Comparison of ENCODE assay signal across 8 cellular contexts in the genomic region with DNA sequence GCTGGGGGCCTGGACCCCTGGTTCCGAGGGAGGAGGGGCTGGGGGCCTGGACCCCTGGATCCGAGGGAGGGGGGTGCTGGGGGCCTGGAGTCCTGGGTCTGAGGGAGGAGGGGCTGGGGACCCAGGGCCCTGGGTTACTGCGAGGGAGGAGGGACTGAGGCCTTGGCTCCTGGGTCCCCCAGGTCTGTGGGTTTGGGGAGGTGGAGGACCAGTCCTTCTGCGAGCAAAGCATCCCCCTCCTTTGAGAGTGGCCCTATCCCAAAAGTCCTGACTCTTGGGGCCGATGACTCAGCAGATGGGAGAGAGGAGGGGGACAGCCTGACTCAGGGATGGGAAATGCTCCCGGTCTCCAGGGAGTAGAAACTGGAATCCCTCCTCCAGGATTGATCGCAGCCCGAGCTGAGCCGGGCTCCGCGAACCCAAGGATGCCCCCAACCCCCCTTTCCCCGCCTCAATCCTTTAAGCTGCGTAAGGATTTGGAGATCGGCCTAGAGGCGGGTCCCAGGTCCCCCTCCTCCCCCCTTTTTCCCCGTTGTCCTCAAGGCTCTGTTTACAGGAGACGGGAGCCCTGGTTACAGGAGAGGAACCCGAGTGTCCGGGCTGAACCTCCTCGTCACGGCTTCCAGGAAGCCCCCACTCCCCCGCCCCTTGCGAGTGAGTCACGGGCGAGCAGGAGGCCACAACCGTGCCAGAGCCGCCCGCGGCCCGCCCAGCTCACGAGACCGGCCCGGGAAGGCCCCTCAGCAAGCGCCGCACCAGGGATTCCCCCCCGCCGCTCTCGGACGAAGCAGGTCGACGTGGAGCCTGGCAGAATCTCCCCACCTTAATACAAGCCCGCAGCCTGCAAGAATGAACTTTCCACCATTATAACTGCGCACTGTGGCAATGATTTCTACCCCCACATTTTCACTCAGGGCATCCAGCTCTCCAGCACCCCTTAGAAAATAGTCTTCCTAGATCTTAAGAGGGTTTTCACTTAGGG. TPM values are rescaled to one million over a fixed set of nuclear protein-coding genes. Genes with fewer than 3 reads are reported as not detected.
DNase-seq lines count a peak whose midpoint lies in the region; FAIRE-seq and TF ChIP-seq lines count a peak whose summit lies in the region.

No MANE protein-coding gene starts in this region.

- H3K27ac ChIP-seq in substantia nigra (ENCODE audit: low read depth, low read length, poor library complexity, severe bottlenecking): peak overlapping the region; percentile 93

- CTCF ChIA-PET in activated naive CD4-positive, alpha-beta T cell treated with anti-CD3 and anti-CD28 coated beads for 36 hours (lab: Charles Lee): interaction anchor here (0.6 to 4.7 kb wide), 3 partner anchors 8 to 139 kb away, joined by 4 to 45 read pairs (median 4); a partner anchor contains a TSS

- peak overlapping the region; percentile 93 for H3K27ac Mint-ChIP-seq in activated naive CD4-positive, alpha-beta T cell treated with anti-CD3 and anti-CD28 coated beads for 36 hours

- H3K9me3 Mint-ChIP-seq in activated naive CD4-positive, alpha-beta T cell treated with anti-CD3 and anti-CD28 coated beads for 36 hours: no peaks in the 10 kb centered on the region

- TF ChIP-seq POLR2A in GM12891 (IDR thresholded peaks at IDR 0.05; ENCODE audit: low read depth, low read length): no peak

- no peaks in the 10 kb centered on the region for H3K27me3 Mint-ChIP-seq in activated naive CD4-positive, alpha-beta T cell treated with anti-CD3 and anti-CD28 coated beads for 36 hours (ENCODE audit: low read depth)

- DNase-seq in GM12891 (ENCODE audit: insufficient read length, low spot score): peak; percentile 57
- peak; percentile 98 for DNase-seq in HT-29 (ENCODE audit: low spot score)
- peak; percentile 57 for DNase-seq in SK-N-DZ (ENCODE audit: low spot score)
- DNase-seq in activated naive CD4-positive, alpha-beta T cell treated with anti-CD3 and anti-CD28 coated beads for 36 hours: peak; percentile 99
- DNase-seq in frontal cortex (ENCODE audit: low spot score in 2 of 2): peak; percentile 75 to 84
- peak; percentile 79 for DNase-seq in occipital lobe (lab: John Stamatoyannopoulos, UW)
- peak in 46 of 49 donors; percentile 19 to 92 (median 71) for DNase-seq in substantia nigra (lab: John Stamatoyannopoulos, UW)
- DNase-seq in cerebellar nuclear complex (lab: John Stamatoyannopoulos, UW): no peak

- H3K36me3 Mint-ChIP-seq in activated naive CD4-positive, alpha-beta T cell treated with anti-CD3 and anti-CD28 coated beads for 36 hours (ENCODE audit: low read depth): peaks cover 27% of the 10 kb centered on the region

- FAIRE-seq in GM12891 (lab: Jason Lieb, UNC): peak; percentile 51
- FAIRE-seq in frontal cortex (lab: Jason Lieb, UNC): no peak

- intact Hi-C loops in activated naive CD4-positive, alpha-beta T cell treated with anti-CD3 and anti-CD28 coated beads for 36 hours (cut with micrococcal nuclease): loop anchor here (2.0 to 10.0 kb wide), 3 partner anchors 553 to 1211 kb away; a partner anchor contains a TSS

- H3K4me3 Mint-ChIP-seq in activated naive CD4-positive, alpha-beta T cell treated with anti-CD3 and anti-CD28 coated beads for 36 hours: peak overlapping the region; percentile 84

- H3K4me1 Mint-ChIP-seq in activated naive CD4-positive, alpha-beta T cell treated with anti-CD3 and anti-CD28 coated beads for 36 hours (ENCODE audit: low read depth): peaks cover 60% of the 10 kb centered on the region

TF ChIP-seq in GM12891, 5 proteins besides CTCF, POLR2A, EP300 and RAD21:
- peak; percentile 29; the same call in 1 of the 2 replicates for TF ChIP-seq POU2F2 (IDR thresholded peaks at IDR 0.05; ENCODE audit: low read depth, low read length)
- peak; percentile 13; the same call in 1 of the 2 replicates for TF ChIP-seq POLR2AphosphoS5 (IDR thresholded peaks at IDR 0.05; ENCODE audit: low read depth, low read length)
- peak; percentile 21 for TF ChIP-seq PAX5 (IDR thresholded peaks at IDR 0.05; ENCODE audit: insufficient read depth, low read length, severe bottlenecking)
- TF ChIP-seq TAF1 (IDR thresholded peaks at IDR 0.05; ENCODE audit: low read depth, low read length): peak; percentile 35; the same call in 1 of the 2 replicates
- no peak for TF ChIP-seq SPI1 (IDR thresholded peaks at IDR 0.05; ENCODE audit: low read depth, low read length)

RNA-seq across cellular contexts. Expression of a gene that starts 3.0 kb away (rescaled TPM):
- 24.7 TPM for polyA plus RNA-seq in GM12891 (2012; ENCODE audit: low read depth, missing spikeins)
- total RNA-seq in HT-29 (2014; rRNA removed; shearing (Covaris generic)): 124 and 131 TPM in 2 replicates
- polyA plus RNA-seq in SK-N-DZ (2014; cell fraction: cytosol; rRNA removed): 0.05 and 0.12 TPM in 2 replicates
- 0.25 and 3.2 TPM in 2 replicates for polyA plus RNA-seq in SK-N-DZ (2014; cell fraction: nucleus; rRNA removed)
- 100 to 1,000 TPM; 113 to 116 TPM for total RNA-seq in activated naive CD4-positive, alpha-beta T cell treated with anti-CD3 and anti-CD28 coated beads for 36 hours
- total RNA-seq in frontal cortex: 0.41 TPM
- 1.2 TPM for total RNA-seq in occipital lobe

RNA-seq across cellular contexts. Expression of a gene that starts 8.8 kb away (rescaled TPM):
- polyA plus RNA-seq in GM12891 (2012; ENCODE audit: low read depth, missing spikeins): 35.3 TPM
- total RNA-seq in HT-29 (2014; rRNA removed; shearing (Covaris generic)): 51.0 and 61.2 TPM in 2 replicates
- polyA plus RNA-seq in SK-N-DZ (2014; cell fraction: cytosol; rRNA removed): 6.1 and 6.7 TPM in 2 replicates
- polyA plus RNA-seq in SK-N-DZ (2014; cell fraction: nucleus; rRNA removed): 45.7 and 55.9 TPM in 2 replicates
- total RNA-seq in activated naive CD4-positive, alpha-beta T cell treated with anti-CD3 and anti-CD28 coated beads for 36 hours: 10 to 100 TPM; 27.3 to 34.6 TPM
- 17.5 TPM for total RNA-seq in frontal cortex
- 27.3 TPM for total RNA-seq in occipital lobe

RNA-seq across cellular contexts. Expression of a gene that starts 12.4 kb away (rescaled TPM):
- 13.1 TPM for polyA plus RNA-seq in GM12891 (2012; ENCODE audit: low read depth, missing spikeins)
- 59.7 and 64.3 TPM in 2 replicates for total RNA-seq in HT-29 (2014; rRNA removed; shearing (Covaris generic))
- polyA plus RNA-seq in SK-N-DZ (2014; cell fraction: cytosol; rRNA removed): 22.6 and 23.4 TPM in 2 replicates
- 5.6 and 6.3 TPM in 2 replicates for polyA plus RNA-seq in SK-N-DZ (2014; cell fraction: nucleus; rRNA removed)
- total RNA-seq in activated naive CD4-positive, alpha-beta T cell treated with anti-CD3 and anti-CD28 coated beads for 36 hours: 10 to 100 TPM; 18.0 to 18.5 TPM
- total RNA-seq in frontal cortex (9.8 TPM), occipital lobe (17.2 TPM)

RNA-seq across cellular contexts. Expression of a gene that starts 12.7 kb away (rescaled TPM):
- polyA plus RNA-seq in GM12891 (2012; ENCODE audit: low read depth, missing spikeins): 30.3 TPM
- 109 and 115 TPM in 2 replicates for total RNA-seq in HT-29 (2014; rRNA removed; shearing (Covaris generic))
- 22.7 and 24.5 TPM in 2 replicates for polyA plus RNA-seq in SK-N-DZ (2014; cell fraction: cytosol; rRNA removed)
- polyA plus RNA-seq in SK-N-DZ (2014; cell fraction: nucleus; rRNA removed): 20.1 and 24.0 TPM in 2 replicates
- 10 to 100 TPM; 31.9 to 34.9 TPM for total RNA-seq in activated naive CD4-positive, alpha-beta T cell treated with anti-CD3 and anti-CD28 coated beads for 36 hours
- 36.7 TPM for total RNA-seq in frontal cortex
- 29.2 TPM for total RNA-seq in occipital lobe

RNA-seq across cellular contexts. Expression of a gene that starts 32.1 kb away (rescaled TPM):
- 5,893 TPM for polyA plus RNA-seq in GM12891 (2012; ENCODE audit: low read depth, missing spikeins)
- 798 and 1,020 TPM in 2 replicates for total RNA-seq in HT-29 (2014; rRNA removed; shearing (Covaris generic))
- 33.7 and 54.4 TPM in 2 replicates for polyA plus RNA-seq in SK-N-DZ (2014; cell fraction: cytosol; rRNA removed)
- polyA plus RNA-seq in SK-N-DZ (2014; cell fraction: nucleus; rRNA removed): 34.5 and 39.1 TPM in 2 replicates
- 1,000 to 10,000 TPM; 4,195 to 4,327 TPM for total RNA-seq in activated naive CD4-positive, alpha-beta T cell treated with anti-CD3 and anti-CD28 coated beads for 36 hours
- 59.1 TPM for total RNA-seq in frontal cortex
- total RNA-seq in occipital lobe: 77.0 TPM

Comparison
In these comparisons a context has a peak if more than half of its experiments do, and no peak if none do; other contexts are left out.
1. DNase-seq: peak in GM12891 (single experiment), HT-29 (single experiment), SK-N-DZ (single experiment), activated naive CD4-positive, alpha-beta T cell treated with anti-CD3 and anti-CD28 coated beads for 36 hours (single experiment), frontal cortex (2 of 2), occipital lobe (single experiment) and substantia nigra (46 of 49); none in cerebellar nuclear complex (0 of 2).
2. RNA of a gene that starts 3.0 kb away (total RNA-seq): 124 to 131 TPM in HT-29 and 113 to 116 TPM in activated naive CD4-positive, alpha-beta T cell treated with anti-CD3 and anti-CD28 coated beads for 36 hours; 1.2 TPM in occipital lobe (single experiment) and 0.41 TPM in frontal cortex (single experiment); every median in the first group is over 10 times any median in the second.